In genomic region chr2:112820343-112820742, GRCh38 we compare ENCODE assay signal across 30 cellular contexts. TPM values are rescaled to one million over a fixed set of nuclear protein-coding genes. Genes with fewer than 3 reads are reported as not detected.
"Had no signal": no experiment of that assay in that cellular context is flagged by ENCODE, and none has a peak within 500 bp of the region (broad histone marks: within the 10 kb centered on the region; RNA-seq: fewer than 3 reads in every experiment).

No MANE protein-coding gene starts in this region.

- ATAC-seq: body of pancreas, gastroesophageal sphincter, heart right ventricle, T-helper 17 cell had no signal

- H3K27ac ChIP-seq: adrenal gland, epithelial cell of prostate, esophagus squamous epithelium, gastroesophageal sphincter, heart right ventricle, WERI-Rb-1 had no signal

- H3K4me3 ChIP-seq: adrenal gland, body of pancreas, esophagus squamous epithelium, gastroesophageal sphincter, heart right ventricle had no signal

- H3K27me3 Mint-ChIP-seq: activated B cell treated with CpG ODN at 0.5 μM for 24 hours; activated CD4-positive, alpha-beta T cell treated with anti-CD3 and anti-CD28 coated beads for 36 hours; activated CD4-positive, alpha-beta T cell treated with anti-CD3 and anti-CD28 coated beads, Interleukin-2, amount 10 ng/mL, durations not matched to agents 24 days and 14 days; effector memory CD8-positive, alpha-beta T cell; T-helper 17 cell had no signal

- H3K4me1 Mint-ChIP-seq: activated B cell treated with CpG ODN at 0.5 μM for 24 hours had no signal

- H3K27ac Mint-ChIP-seq: activated B cell treated with CpG ODN at 0.5 μM for 24 hours; activated CD4-positive, alpha-beta T cell treated with anti-CD3 and anti-CD28 coated beads for 36 hours; activated CD8-positive, alpha-beta T cell treated with anti-CD3 and anti-CD28 coated beads for 36 hours; activated naive CD4-positive, alpha-beta T cell treated with anti-CD3 and anti-CD28 coated beads, Interleukin-2, amount 10 ng/mL, durations not matched to agents 7 days and 5 days; effector memory CD8-positive, alpha-beta T cell; T-helper 17 cell; T-helper 2 cell treated with Interferon-gamma antibody and Interleukin-4, amounts not matched to agents 5 μg/mL and 100 μg/mL, for 36 hours had no signal

- H3K9me3 ChIP-seq: adrenal gland, body of pancreas, esophagus squamous epithelium, gastroesophageal sphincter, heart right ventricle had no signal

- H3K4me1 ChIP-seq: adrenal gland had no signal

- H3K27me3 ChIP-seq: adrenal gland, body of pancreas, esophagus squamous epithelium, gastroesophageal sphincter had no signal

- H3K9me3 Mint-ChIP-seq: activated B cell treated with CpG ODN at 0.5 μM for 24 hours; activated CD4-positive, alpha-beta T cell treated with anti-CD3 and anti-CD28 coated beads, Interleukin-2, amount 10 ng/mL, durations not matched to agents 24 days and 14 days; activated CD8-positive, alpha-beta T cell treated with anti-CD3 and anti-CD28 coated beads for 36 hours; activated naive CD4-positive, alpha-beta T cell treated with anti-CD3 and anti-CD28 coated beads, Interleukin-2, amount 10 ng/mL, durations not matched to agents 7 days and 5 days; activated naive CD4-positive, alpha-beta T cell treated with anti-CD3 and anti-CD28 coated beads, Interleukin-2, amount 50 U/mL, for 72 hours; activated T-cell treated with anti-CD3 and anti-CD28 coated beads, Interleukin-2, amount 50 U/mL, for 4 hours; effector memory CD8-positive, alpha-beta T cell; T-helper 2 cell treated with Interferon-gamma antibody and Interleukin-4, amounts not matched to agents 5 μg/mL and 100 μg/mL, for 36 hours had no signal

- DNase-seq: activated B cell treated with CpG ODN at 0.5 μM for 24 hours; activated gamma-delta T cell; activated naive CD4-positive, alpha-beta T cell; activated T-cell treated with anti-CD3 and anti-CD28 coated beads, Interleukin-2, amount 50 U/mL, for 4 hours; adrenal gland; amygdala; aorta; body of pancreas; caudate nucleus; cortex of kidney; dermis blood vessel endothelial cell; effector CD4-positive, alpha-beta T cell; effector memory CD8-positive, alpha-beta T cell; esophagus squamous epithelium; foreskin melanocyte; heart right ventricle; T-helper 17 cell; T1000; WERI-Rb-1 had no signal

- H3K36me3 ChIP-seq: adrenal gland, esophagus squamous epithelium, gastroesophageal sphincter, heart right ventricle, WERI-Rb-1 had no signal

- FAIRE-seq: colon had no signal

- H3K36me3 Mint-ChIP-seq: activated naive CD4-positive, alpha-beta T cell treated with anti-CD3 and anti-CD28 coated beads, Interleukin-2, amount 10 ng/mL, durations not matched to agents 7 days and 5 days; activated naive CD4-positive, alpha-beta T cell treated with anti-CD3 and anti-CD28 coated beads, Interleukin-2, amount 50 U/mL, for 72 hours had no signal

- H3K4me3 Mint-ChIP-seq: activated B cell treated with CpG ODN at 0.5 μM for 24 hours; activated CD4-positive, alpha-beta T cell treated with anti-CD3 and anti-CD28 coated beads for 36 hours; activated CD4-positive, alpha-beta T cell treated with anti-CD3 and anti-CD28 coated beads, Interleukin-2, amount 10 ng/mL, durations not matched to agents 24 days and 14 days; activated CD8-positive, alpha-beta T cell treated with anti-CD3 and anti-CD28 coated beads for 36 hours; activated naive CD4-positive, alpha-beta T cell treated with anti-CD3 and anti-CD28 coated beads, Interleukin-2, amount 10 ng/mL, durations not matched to agents 7 days and 5 days; activated T-cell treated with anti-CD3 and anti-CD28 coated beads, Interleukin-2, amount 50 U/mL, for 4 hours; effector memory CD8-positive, alpha-beta T cell; T-helper 17 cell; T-helper 2 cell treated with Interferon-gamma antibody and Interleukin-4, amounts not matched to agents 5 μg/mL and 100 μg/mL, for 36 hours had no signal

RNA-seq across cellular contexts. Expression of gene IL1B, which starts 16.2 kb away (rescaled TPM):
- total RNA-seq: activated CD8-positive, alpha-beta T cell treated with anti-CD3 and anti-CD28 coated beads for 36 hours; chondrocyte; fibroblast of lung had no signal

RNA-seq across cellular contexts. Expression of gene IL1A, which starts 36.0 kb away (rescaled TPM):
- total RNA-seq: body of pancreas, chondrocyte, gastroesophageal sphincter, heart right ventricle had no signal
- polyA plus RNA-seq: aorta had no signal
